2 cellular contexts compared by ENCODE assay signal in the genomic region with DNA sequence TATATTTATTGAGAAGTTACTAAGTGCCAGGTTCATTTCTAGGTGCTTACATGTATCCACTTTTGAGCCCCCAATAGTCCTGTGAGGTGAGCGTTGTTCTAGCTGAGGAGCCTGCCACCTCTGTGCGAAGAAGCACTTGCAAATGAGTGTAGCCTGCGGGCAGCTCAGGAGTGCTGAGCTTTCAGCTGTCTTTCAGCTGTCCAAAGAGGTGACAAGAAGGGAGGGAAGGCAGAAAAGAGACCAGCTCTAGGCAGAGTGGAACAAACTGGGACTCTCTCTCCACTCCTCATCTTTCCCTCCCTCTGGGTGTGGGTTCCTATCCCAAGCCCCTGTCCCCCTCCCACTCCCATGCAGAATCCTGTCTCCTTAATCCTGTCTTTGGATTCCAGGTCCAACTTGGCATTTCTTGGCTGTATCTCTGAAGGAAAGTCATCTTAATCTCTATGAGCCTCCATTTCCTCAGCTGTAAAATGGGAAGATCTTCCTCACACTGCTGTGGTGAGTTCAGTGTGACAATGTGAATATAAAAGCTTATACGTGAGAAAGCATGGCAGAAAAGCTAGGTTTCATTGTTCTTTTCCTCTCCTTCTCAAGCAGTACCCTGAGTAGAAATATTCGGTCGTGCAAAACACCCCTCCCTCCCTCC.
TF ChIP-seq lines count a peak whose summit lies in the region.

No MANE protein-coding gene starts in this region.

TF ChIP-seq in GM23338, 12 proteins besides CTCF, POLR2A, EP300 and RAD21 (continued from another document):
- TF ChIP-seq NANOG (IDR thresholded peaks at IDR 0.05; ENCODE audit: borderline replicate concordance), result no peak
- TF ChIP-seq, protein P1, sequence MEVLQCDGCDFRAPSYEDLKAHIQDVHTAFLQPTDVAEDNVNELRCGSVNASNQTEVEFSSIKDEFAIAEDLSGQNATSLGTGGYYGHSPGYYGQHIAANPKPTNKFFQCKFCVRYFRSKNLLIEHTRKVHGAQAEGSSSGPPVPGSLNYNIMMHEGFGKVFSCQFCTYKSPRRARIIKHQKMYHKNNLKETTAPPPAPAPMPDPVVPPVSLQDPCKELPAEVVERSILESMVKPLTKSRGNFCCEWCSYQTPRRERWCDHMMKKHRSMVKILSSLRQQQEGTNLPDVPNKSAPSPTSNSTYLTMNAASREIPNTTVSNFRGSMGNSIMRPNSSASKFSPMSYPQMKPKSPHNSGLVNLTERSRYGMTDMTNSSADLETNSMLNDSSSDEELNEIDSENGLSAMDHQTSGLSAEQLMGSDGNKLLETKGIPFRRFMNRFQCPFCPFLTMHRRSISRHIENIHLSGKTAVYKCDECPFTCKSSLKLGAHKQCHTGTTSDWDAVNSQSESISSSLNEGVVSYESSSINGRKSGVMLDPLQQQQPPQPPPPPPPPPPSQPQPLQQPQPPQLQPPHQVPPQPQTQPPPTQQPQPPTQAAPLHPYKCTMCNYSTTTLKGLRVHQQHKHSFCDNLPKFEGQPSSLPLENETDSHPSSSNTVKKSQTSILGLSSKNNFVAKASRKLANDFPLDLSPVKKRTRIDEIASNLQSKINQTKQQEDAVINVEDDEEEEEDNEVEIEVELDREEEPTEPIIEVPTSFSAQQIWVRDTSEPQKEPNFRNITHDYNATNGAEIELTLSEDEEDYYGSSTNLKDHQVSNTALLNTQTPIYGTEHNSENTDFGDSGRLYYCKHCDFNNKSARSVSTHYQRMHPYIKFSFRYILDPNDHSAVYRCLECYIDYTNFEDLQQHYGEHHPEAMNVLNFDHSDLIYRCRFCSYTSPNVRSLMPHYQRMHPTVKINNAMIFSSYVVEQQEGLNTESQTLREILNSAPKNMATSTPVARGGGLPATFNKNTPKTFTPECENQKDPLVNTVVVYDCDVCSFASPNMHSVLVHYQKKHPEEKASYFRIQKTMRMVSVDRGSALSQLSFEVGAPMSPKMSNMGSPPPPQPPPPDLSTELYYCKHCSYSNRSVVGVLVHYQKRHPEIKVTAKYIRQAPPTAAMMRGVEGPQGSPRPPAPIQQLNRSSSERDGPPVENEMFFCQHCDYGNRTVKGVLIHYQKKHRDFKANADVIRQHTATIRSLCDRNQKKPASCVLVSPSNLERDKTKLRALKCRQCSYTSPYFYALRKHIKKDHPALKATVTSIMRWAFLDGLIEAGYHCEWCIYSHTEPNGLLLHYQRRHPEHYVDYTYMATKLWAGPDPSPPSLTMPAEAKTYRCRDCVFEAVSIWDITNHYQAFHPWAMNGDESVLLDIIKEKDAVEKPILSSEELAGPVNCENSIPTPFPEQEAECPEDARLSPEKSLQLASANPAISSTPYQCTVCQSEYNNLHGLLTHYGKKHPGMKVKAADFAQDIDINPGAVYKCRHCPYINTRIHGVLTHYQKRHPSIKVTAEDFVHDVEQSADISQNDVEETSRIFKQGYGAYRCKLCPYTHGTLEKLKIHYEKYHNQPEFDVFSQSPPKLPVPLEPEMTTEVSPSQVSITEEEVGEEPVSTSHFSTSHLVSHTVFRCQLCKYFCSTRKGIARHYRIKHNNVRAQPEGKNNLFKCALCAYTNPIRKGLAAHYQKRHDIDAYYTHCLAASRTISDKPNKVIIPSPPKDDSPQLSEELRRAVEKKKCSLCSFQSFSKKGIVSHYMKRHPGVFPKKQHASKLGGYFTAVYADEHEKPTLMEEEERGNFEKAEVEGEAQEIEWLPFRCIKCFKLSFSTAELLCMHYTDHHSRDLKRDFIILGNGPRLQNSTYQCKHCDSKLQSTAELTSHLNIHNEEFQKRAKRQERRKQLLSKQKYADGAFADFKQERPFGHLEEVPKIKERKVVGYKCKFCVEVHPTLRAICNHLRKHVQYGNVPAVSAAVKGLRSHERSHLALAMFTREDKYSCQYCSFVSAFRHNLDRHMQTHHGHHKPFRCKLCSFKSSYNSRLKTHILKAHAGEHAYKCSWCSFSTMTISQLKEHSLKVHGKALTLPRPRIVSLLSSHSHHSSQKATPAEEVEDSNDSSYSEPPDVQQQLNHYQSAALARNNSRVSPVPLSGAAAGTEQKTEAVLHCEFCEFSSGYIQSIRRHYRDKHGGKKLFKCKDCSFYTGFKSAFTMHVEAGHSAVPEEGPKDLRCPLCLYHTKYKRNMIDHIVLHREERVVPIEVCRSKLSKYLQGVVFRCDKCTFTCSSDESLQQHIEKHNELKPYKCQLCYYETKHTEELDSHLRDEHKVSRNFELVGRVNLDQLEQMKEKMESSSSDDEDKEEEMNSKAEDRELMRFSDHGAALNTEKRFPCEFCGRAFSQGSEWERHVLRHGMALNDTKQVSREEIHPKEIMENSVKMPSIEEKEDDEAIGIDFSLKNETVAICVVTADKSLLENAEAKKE (CRISPR knock-in tag; IDR thresholded peaks at IDR 0.05), result no peak
- no peak for TF ChIP-seq CREB1 (CRISPR knock-in tag; IDR thresholded peaks at IDR 0.05; ENCODE audit: low read depth)
- TF ChIP-seq, protein P2, sequence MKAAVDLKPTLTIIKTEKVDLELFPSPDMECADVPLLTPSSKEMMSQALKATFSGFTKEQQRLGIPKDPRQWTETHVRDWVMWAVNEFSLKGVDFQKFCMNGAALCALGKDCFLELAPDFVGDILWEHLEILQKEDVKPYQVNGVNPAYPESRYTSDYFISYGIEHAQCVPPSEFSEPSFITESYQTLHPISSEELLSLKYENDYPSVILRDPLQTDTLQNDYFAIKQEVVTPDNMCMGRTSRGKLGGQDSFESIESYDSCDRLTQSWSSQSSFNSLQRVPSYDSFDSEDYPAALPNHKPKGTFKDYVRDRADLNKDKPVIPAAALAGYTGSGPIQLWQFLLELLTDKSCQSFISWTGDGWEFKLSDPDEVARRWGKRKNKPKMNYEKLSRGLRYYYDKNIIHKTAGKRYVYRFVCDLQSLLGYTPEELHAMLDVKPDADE (IDR thresholded peaks at IDR 0.05), result no peak
- TF ChIP-seq, protein P3, sequence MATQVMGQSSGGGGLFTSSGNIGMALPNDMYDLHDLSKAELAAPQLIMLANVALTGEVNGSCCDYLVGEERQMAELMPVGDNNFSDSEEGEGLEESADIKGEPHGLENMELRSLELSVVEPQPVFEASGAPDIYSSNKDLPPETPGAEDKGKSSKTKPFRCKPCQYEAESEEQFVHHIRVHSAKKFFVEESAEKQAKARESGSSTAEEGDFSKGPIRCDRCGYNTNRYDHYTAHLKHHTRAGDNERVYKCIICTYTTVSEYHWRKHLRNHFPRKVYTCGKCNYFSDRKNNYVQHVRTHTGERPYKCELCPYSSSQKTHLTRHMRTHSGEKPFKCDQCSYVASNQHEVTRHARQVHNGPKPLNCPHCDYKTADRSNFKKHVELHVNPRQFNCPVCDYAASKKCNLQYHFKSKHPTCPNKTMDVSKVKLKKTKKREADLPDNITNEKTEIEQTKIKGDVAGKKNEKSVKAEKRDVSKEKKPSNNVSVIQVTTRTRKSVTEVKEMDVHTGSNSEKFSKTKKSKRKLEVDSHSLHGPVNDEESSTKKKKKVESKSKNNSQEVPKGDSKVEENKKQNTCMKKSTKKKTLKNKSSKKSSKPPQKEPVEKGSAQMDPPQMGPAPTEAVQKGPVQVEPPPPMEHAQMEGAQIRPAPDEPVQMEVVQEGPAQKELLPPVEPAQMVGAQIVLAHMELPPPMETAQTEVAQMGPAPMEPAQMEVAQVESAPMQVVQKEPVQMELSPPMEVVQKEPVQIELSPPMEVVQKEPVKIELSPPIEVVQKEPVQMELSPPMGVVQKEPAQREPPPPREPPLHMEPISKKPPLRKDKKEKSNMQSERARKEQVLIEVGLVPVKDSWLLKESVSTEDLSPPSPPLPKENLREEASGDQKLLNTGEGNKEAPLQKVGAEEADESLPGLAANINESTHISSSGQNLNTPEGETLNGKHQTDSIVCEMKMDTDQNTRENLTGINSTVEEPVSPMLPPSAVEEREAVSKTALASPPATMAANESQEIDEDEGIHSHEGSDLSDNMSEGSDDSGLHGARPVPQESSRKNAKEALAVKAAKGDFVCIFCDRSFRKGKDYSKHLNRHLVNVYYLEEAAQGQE (IDR thresholded peaks at IDR 0.05; ENCODE audit: unreplicated experiment), result no peak
- TF ChIP-seq ZNF114 (CRISPR knock-in tag; IDR thresholded peaks at IDR 0.05), result no peak

TF ChIP-seq in SK-N-SH treated with all-trans-retinoic acid at 6 μM for 48 hours, 23 proteins besides CTCF, POLR2A, EP300 and RAD21 (continued from another document):
- TF ChIP-seq, protein P4, sequence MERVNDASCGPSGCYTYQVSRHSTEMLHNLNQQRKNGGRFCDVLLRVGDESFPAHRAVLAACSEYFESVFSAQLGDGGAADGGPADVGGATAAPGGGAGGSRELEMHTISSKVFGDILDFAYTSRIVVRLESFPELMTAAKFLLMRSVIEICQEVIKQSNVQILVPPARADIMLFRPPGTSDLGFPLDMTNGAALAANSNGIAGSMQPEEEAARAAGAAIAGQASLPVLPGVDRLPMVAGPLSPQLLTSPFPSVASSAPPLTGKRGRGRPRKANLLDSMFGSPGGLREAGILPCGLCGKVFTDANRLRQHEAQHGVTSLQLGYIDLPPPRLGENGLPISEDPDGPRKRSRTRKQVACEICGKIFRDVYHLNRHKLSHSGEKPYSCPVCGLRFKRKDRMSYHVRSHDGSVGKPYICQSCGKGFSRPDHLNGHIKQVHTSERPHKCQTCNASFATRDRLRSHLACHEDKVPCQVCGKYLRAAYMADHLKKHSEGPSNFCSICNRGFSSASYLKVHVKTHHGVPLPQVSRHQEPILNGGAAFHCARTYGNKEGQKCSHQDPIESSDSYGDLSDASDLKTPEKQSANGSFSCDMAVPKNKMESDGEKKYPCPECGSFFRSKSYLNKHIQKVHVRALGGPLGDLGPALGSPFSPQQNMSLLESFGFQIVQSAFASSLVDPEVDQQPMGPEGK (CRISPR knock-in tag; IDR thresholded peaks at IDR 0.05; ENCODE audit: borderline replicate concordance), result no peak
- TF ChIP-seq GLIS3 (CRISPR knock-in tag; IDR thresholded peaks at IDR 0.05) (no peak), RARB (CRISPR knock-in tag; IDR thresholded peaks at IDR 0.05) (no peak), CSDC2 (CRISPR knock-in tag; IDR thresholded peaks at IDR 0.05) (no peak), ZFP3 (CRISPR knock-in tag; IDR thresholded peaks at IDR 0.05) (no peak), ISL1 (CRISPR knock-in tag; IDR thresholded peaks at IDR 0.05) (no peak), ARNTL (CRISPR knock-in tag; IDR thresholded peaks at IDR 0.05; ENCODE audit: borderline replicate concordance, low read depth) (no peak), ZNF565 (CRISPR knock-in tag; conservative IDR thresholded peaks at IDR 0.05; ENCODE audit: low read depth) (no peak), OSR1 (CRISPR knock-in tag; IDR thresholded peaks at IDR 0.05) (no peak), ZNF8 (CRISPR knock-in tag; IDR thresholded peaks at IDR 0.05) (no peak), PPARA (CRISPR knock-in tag; IDR thresholded peaks at IDR 0.05; ENCODE audit: borderline replicate concordance) (no peak)
- TF ChIP-seq, protein P5, sequence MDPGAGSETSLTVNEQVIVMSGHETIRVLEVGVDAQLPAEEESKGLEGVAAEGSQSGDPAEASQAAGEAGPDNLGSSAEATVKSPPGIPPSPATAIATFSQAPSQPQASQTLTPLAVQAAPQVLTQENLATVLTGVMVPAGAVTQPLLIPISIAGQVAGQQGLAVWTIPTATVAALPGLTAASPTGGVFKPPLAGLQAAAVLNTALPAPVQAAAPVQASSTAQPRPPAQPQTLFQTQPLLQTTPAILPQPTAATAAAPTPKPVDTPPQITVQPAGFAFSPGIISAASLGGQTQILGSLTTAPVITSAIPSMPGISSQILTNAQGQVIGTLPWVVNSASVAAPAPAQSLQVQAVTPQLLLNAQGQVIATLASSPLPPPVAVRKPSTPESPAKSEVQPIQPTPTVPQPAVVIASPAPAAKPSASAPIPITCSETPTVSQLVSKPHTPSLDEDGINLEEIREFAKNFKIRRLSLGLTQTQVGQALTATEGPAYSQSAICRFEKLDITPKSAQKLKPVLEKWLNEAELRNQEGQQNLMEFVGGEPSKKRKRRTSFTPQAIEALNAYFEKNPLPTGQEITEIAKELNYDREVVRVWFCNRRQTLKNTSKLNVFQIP (CRISPR knock-in tag; IDR thresholded peaks at IDR 0.05; ENCODE audit: borderline replicate concordance, low read depth), result no peak
- TF ChIP-seq, protein P6, sequence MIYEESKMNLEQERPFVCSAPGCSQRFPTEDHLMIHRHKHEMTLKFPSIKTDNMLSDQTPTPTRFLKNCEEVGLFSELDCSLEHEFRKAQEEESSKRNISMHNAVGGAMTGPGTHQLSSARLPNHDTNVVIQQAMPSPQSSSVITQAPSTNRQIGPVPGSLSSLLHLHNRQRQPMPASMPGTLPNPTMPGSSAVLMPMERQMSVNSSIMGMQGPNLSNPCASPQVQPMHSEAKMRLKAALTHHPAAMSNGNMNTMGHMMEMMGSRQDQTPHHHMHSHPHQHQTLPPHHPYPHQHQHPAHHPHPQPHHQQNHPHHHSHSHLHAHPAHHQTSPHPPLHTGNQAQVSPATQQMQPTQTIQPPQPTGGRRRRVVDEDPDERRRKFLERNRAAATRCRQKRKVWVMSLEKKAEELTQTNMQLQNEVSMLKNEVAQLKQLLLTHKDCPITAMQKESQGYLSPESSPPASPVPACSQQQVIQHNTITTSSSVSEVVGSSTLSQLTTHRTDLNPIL (CRISPR knock-in tag; IDR thresholded peaks at IDR 0.05; ENCODE audit: low read depth), result no peak
- TF ChIP-seq, protein P7, sequence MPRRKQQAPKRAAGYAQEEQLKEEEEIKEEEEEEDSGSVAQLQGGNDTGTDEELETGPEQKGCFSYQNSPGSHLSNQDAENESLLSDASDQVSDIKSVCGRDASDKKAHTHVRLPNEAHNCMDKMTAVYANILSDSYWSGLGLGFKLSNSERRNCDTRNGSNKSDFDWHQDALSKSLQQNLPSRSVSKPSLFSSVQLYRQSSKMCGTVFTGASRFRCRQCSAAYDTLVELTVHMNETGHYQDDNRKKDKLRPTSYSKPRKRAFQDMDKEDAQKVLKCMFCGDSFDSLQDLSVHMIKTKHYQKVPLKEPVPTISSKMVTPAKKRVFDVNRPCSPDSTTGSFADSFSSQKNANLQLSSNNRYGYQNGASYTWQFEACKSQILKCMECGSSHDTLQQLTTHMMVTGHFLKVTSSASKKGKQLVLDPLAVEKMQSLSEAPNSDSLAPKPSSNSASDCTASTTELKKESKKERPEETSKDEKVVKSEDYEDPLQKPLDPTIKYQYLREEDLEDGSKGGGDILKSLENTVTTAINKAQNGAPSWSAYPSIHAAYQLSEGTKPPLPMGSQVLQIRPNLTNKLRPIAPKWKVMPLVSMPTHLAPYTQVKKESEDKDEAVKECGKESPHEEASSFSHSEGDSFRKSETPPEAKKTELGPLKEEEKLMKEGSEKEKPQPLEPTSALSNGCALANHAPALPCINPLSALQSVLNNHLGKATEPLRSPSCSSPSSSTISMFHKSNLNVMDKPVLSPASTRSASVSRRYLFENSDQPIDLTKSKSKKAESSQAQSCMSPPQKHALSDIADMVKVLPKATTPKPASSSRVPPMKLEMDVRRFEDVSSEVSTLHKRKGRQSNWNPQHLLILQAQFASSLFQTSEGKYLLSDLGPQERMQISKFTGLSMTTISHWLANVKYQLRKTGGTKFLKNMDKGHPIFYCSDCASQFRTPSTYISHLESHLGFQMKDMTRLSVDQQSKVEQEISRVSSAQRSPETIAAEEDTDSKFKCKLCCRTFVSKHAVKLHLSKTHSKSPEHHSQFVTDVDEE (CRISPR knock-in tag; IDR thresholded peaks at IDR 0.05), result no peak
- TF ChIP-seq, protein P8, sequence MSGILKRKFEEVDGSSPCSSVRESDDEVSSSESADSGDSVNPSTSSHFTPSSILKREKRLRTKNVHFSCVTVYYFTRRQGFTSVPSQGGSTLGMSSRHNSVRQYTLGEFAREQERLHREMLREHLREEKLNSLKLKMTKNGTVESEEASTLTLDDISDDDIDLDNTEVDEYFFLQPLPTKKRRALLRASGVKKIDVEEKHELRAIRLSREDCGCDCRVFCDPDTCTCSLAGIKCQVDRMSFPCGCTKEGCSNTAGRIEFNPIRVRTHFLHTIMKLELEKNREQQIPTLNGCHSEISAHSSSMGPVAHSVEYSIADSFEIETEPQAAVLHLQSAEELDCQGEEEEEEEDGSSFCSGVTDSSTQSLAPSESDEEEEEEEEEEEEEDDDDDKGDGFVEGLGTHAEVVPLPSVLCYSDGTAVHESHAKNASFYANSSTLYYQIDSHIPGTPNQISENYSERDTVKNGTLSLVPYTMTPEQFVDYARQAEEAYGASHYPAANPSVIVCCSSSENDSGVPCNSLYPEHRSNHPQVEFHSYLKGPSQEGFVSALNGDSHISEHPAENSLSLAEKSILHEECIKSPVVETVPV (CRISPR knock-in tag; IDR thresholded peaks at IDR 0.05), result no peak
